Comparison of ENCODE assay signal across 20 cellular contexts in the genomic region with DNA sequence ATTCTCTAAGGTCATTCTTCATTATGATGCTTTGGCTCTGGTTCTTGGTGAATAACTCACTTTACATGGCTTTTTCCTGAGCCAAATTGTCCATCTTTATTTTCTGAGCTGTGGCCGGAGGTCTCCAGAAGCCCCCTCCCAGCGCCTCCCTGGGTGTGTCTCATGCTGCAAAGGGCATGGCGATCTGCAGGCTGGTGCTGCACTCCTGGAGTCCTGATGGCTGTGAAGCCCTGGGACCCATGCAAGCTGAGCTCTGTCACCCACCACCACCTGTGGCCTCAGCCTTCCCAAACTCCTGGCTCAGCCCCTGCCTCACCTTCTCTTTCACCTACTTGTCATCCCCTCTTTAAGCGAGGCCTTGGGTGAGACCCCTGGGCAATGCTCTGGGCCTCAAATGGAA.
"Had no signal": no experiment of that assay in that cellular context is flagged by ENCODE, and none has a peak within 500 bp of the region (broad histone marks: within the 10 kb centered on the region; RNA-seq: fewer than 3 reads in every experiment).

No MANE protein-coding gene starts in this region.

- H3K36me3 ChIP-seq: breast epithelium, upper lobe of left lung had no signal

- DNase-seq: activated CD4-positive, alpha-beta T cell treated with anti-CD3 and anti-CD28 coated beads, Interleukin-2, amount 10 ng/mL, durations not matched to agents 24 days and 14 days; activated CD4-positive, CD25-positive, alpha-beta regulatory T cell; activated CD8-positive, alpha-beta memory T cell treated with anti-CD3 and anti-CD28 coated beads, Interleukin-2, amount 50 U/mL, for 48 hours; activated gamma-delta T cell treated with Interleukin-2 at 50 U/mL for 16 hours; activated naive CD8-positive, alpha-beta T cell treated with anti-CD3 and anti-CD28 coated beads, Interleukin-2, amount 10 ng/mL, durations not matched to agents 7 days and 5 days; aorta; cerebellar nuclear complex; effector memory CD8-positive, alpha-beta T cell; mammary epithelial cell; naive B cell; posterior cingulate gyrus; retina; stimulated activated CD4-positive, alpha-beta T cell treated with anti-CD3 and anti-CD28 coated beads, Interleukin-4, amount 100 ng/mL, for 4 hours; stimulated activated CD8-positive, alpha-beta memory T cell treated with anti-CD3 and anti-CD28 coated beads, Interleukin-4, amount 100 ng/mL, for 48 hours; SW 1271; upper lobe of left lung had no signal

- H3K9me3 Mint-ChIP-seq: activated CD4-positive, alpha-beta T cell treated with anti-CD3 and anti-CD28 coated beads, Interleukin-2, amount 10 ng/mL, durations not matched to agents 24 days and 14 days; activated naive CD8-positive, alpha-beta T cell treated with anti-CD3 and anti-CD28 coated beads, Interleukin-2, amount 10 ng/mL, durations not matched to agents 7 days and 5 days; dendritic cell treated with granulocyte-macrophage colony-stimulating factor and Interleukin-4, amounts not matched to agents 40 ng/mL and 50 ng/mL, for 4 days; effector memory CD8-positive, alpha-beta T cell; stimulated activated naive CD8-positive, alpha-beta T cell treated with anti-CD3 and anti-CD28 coated beads, Interleukin-15, Interleukin-2, amounts not matched to agents 100 ng/mL and 50 ng/mL, for 24 hours had no signal

- H3K4me3 ChIP-seq: upper lobe of left lung had no signal

- H3K27ac ChIP-seq: neutrophil, upper lobe of left lung had no signal

- H3K9me3 ChIP-seq: breast epithelium, neutrophil, upper lobe of left lung had no signal

- H3K36me3 Mint-ChIP-seq: activated naive CD8-positive, alpha-beta T cell treated with anti-CD3 and anti-CD28 coated beads, Interleukin-2, amount 10 ng/mL, durations not matched to agents 7 days and 5 days; naive B cell had no signal

- H3K27ac Mint-ChIP-seq: activated CD4-positive, alpha-beta T cell treated with anti-CD3 and anti-CD28 coated beads, Interleukin-2, amount 10 ng/mL, durations not matched to agents 24 days and 14 days; activated naive CD8-positive, alpha-beta T cell treated with anti-CD3 and anti-CD28 coated beads, Interleukin-2, amount 10 ng/mL, durations not matched to agents 7 days and 5 days; dendritic cell treated with granulocyte-macrophage colony-stimulating factor and Interleukin-4, amounts not matched to agents 40 ng/mL and 50 ng/mL, for 4 days; effector memory CD8-positive, alpha-beta T cell; stimulated activated naive CD8-positive, alpha-beta T cell treated with anti-CD3 and anti-CD28 coated beads, Interleukin-15, Interleukin-2, amounts not matched to agents 100 ng/mL and 50 ng/mL, for 24 hours had no signal

- ATAC-seq: effector memory CD8-positive, alpha-beta T cell had no signal

- H3K27me3 ChIP-seq: breast epithelium, neutrophil, upper lobe of left lung had no signal

- H3K4me3 Mint-ChIP-seq: activated CD4-positive, alpha-beta T cell treated with anti-CD3 and anti-CD28 coated beads, Interleukin-2, amount 10 ng/mL, durations not matched to agents 24 days and 14 days; activated naive CD8-positive, alpha-beta T cell treated with anti-CD3 and anti-CD28 coated beads, Interleukin-2, amount 10 ng/mL, durations not matched to agents 7 days and 5 days; dendritic cell treated with granulocyte-macrophage colony-stimulating factor and Interleukin-4, amounts not matched to agents 40 ng/mL and 50 ng/mL, for 4 days; effector memory CD8-positive, alpha-beta T cell; stimulated activated naive CD8-positive, alpha-beta T cell treated with anti-CD3 and anti-CD28 coated beads, Interleukin-15, Interleukin-2, amounts not matched to agents 100 ng/mL and 50 ng/mL, for 24 hours had no signal
